ENCODE assay signal across 8 cellular contexts in the genomic region with DNA sequence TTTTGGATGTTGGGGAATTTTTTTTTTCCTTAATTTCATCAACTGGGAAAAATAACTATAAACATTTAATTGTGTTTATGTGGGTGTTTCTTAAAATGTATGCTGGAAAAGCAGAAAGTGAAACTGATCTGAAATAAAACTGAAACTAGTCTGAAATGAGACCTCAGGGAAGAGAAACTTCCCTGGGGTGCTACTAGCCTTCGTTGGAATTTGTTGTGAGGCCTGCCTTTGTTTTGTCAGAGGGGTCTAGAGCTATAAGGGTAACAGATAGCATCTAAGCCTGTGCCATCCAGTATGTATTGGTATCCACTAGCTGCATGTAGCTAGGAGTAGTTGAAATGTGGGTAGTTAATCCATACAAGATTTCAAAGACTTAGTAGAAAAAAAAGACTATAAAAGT. TPM values are rescaled to one million over a fixed set of nuclear protein-coding genes. Genes with fewer than 3 reads are reported as not detected.
A peak's percentile ranks its signal among the peaks of the same experiment; 100 is the strongest.
DNase-seq lines count a peak whose midpoint lies in the region; ATAC-seq, FAIRE-seq and TF ChIP-seq lines count a peak whose summit lies in the region.

No MANE protein-coding gene starts in this region.

- 0% methylated on average over 1 of the region's 1 CpG for WGBS in gastroesophageal sphincter (ENCODE audit: low coverage in 1 of 2), 2 donors
- 0 to 6% (median 0%) methylated on average over 1 of the region's 1 CpG for WGBS in small intestine, 3 donors

- H3F3A ChIP-seq in GM23338 (replicated peaks; ENCODE audit: low read depth) = no peaks in the 10 kb centered on the region

- H4K20me1 ChIP-seq in GM23338 (replicated peaks; ENCODE audit: insufficient read depth) = no peaks in the 10 kb centered on the region; the same call in 1 of the 2 replicates

- H3K27me3 Mint-ChIP-seq in GM23338 (ENCODE audit: insufficient read depth, low read depth, poor library complexity) = peaks cover 6% of the 10 kb centered on the region
- H3K27me3 Mint-ChIP-seq in T-helper 1 cell treated with Interleukin-12 subunit alpha and Interleukin-12 subunit beta and Interleukin-4 antibody, amounts not matched to agents 30 μg/mL and 1 μg/mL, for 36 hours (ENCODE audit: low read depth) = peaks cover 6% of the 10 kb centered on the region

- peaks cover 11% of the 10 kb centered on the region for H3K9me3 Mint-ChIP-seq in GM23338
- H3K9me3 Mint-ChIP-seq in T-helper 1 cell treated with Interleukin-12 subunit alpha and Interleukin-12 subunit beta and Interleukin-4 antibody, amounts not matched to agents 30 μg/mL and 1 μg/mL, for 36 hours = peaks cover 3% of the 10 kb centered on the region

- H3K4me3 ChIP-seq in GM23338 (no peak overlapping the region), gastroesophageal sphincter (peak overlapping the region; percentile 24 to 40), small intestine (ENCODE audit: low read depth in 1 of 2, low read length in 2 of 2) (peak overlapping the region in 1 of 2 donors; percentile 31), BE2C (ENCODE audit: low read depth, low read length) (no peak overlapping the region)

- H3K36me3 ChIP-seq in GM23338 (ENCODE audit: insufficient read depth) = no peaks in the 10 kb centered on the region
- H3K36me3 ChIP-seq in gastroesophageal sphincter = no peaks in the 10 kb centered on the region
- no peaks in the 10 kb centered on the region for H3K36me3 ChIP-seq in small intestine (ENCODE audit: control insufficient read depth in 2 of 2, insufficient read depth in 2 of 2, low read length in 2 of 2)
- H3K36me3 ChIP-seq in BE2C = peaks cover 7% of the 10 kb centered on the region

- DNase-seq in GM23338 (ENCODE audit: low spot score) = peak; percentile 51
- peak; percentile 61 for DNase-seq in small intestine
- DNase-seq in BE2C = no peak
- DNase-seq in HuH-7.5 (ENCODE audit: low spot score) = no peak

- FAIRE-seq in small intestine (lab: Jason Lieb, UNC) = peak; percentile 26

- no peak for TF ChIP-seq EP300 in gastroesophageal sphincter (IDR thresholded peaks at IDR 0.05)

- H3K4me2 ChIP-seq in GM23338 = peak overlapping the region; percentile 28; the same call in 1 of the 2 replicates

- peaks cover 89% of the 10 kb centered on the region for H3K79me2 ChIP-seq in GM23338 (replicated peaks; ENCODE audit: insufficient read depth)

- no peak overlapping the region for H3K4me3 Mint-ChIP-seq in GM23338
- peak overlapping the region; percentile 79 for H3K4me3 Mint-ChIP-seq in T-helper 1 cell treated with Interleukin-12 subunit alpha and Interleukin-12 subunit beta and Interleukin-4 antibody, amounts not matched to agents 30 μg/mL and 1 μg/mL, for 36 hours

- H3K9me3 ChIP-seq in gastroesophageal sphincter (peaks cover 0 to 7% (median 0%) of the 10 kb centered on the region in 3 donors), small intestine (ENCODE audit: control insufficient read depth, low read depth) (no peaks in the 10 kb centered on the region), BE2C (peaks cover 4% of the 10 kb centered on the region; the same call in 1 of the 2 replicates)

- peaks cover 29% of the 10 kb centered on the region for H3K36me3 Mint-ChIP-seq in GM23338 (ENCODE audit: low read depth)
- peaks cover 5% of the 10 kb centered on the region for H3K36me3 Mint-ChIP-seq in T-helper 1 cell treated with Interleukin-12 subunit alpha and Interleukin-12 subunit beta and Interleukin-4 antibody, amounts not matched to agents 30 μg/mL and 1 μg/mL, for 36 hours (ENCODE audit: low read depth)

- H3K27ac Mint-ChIP-seq in GM23338 = no peak overlapping the region
- peak overlapping the region; percentile 81 for H3K27ac Mint-ChIP-seq in T-helper 1 cell treated with Interleukin-12 subunit alpha and Interleukin-12 subunit beta and Interleukin-4 antibody, amounts not matched to agents 30 μg/mL and 1 μg/mL, for 36 hours

- H3K27ac ChIP-seq in GM23338 (ENCODE audit: low read depth) = no peak overlapping the region
- peak overlapping the region in 2 of 4 donors; percentile 9 to 15 for H3K27ac ChIP-seq in gastroesophageal sphincter
- peak overlapping the region in 1 of 2 donors; percentile 55 for H3K27ac ChIP-seq in small intestine (ENCODE audit: low read depth in 1 of 2, low read length in 1 of 2)

- H2AFZ ChIP-seq in GM23338 = no peak overlapping the region

- 0 out of 2 replicates have a peak, but pooled peaks cover 5% of the 10 kb centered on the region for H3K9me2 ChIP-seq in GM23338 (ENCODE audit: insufficient read depth)

- H3K27me3 ChIP-seq in GM23338 (ENCODE audit: insufficient read depth) (no peaks in the 10 kb centered on the region), gastroesophageal sphincter (no peaks in the 10 kb centered on the region), small intestine (ENCODE audit: control insufficient read depth in 2 of 2, insufficient read depth in 2 of 2, low read length in 2 of 2) (no peaks in the 10 kb centered on the region), BE2C (no peaks in the 10 kb centered on the region)

- H3K4me1 Mint-ChIP-seq in GM23338 = peaks cover 60% of the 10 kb centered on the region
- peaks cover 14% of the 10 kb centered on the region for H3K4me1 Mint-ChIP-seq in T-helper 1 cell treated with Interleukin-12 subunit alpha and Interleukin-12 subunit beta and Interleukin-4 antibody, amounts not matched to agents 30 μg/mL and 1 μg/mL, for 36 hours (ENCODE audit: low read depth)

- no peak for TF ChIP-seq POLR2A in gastroesophageal sphincter (IDR thresholded peaks at IDR 0.05)

- ATAC-seq in GM23338 = peak; percentile 54
- no peak for ATAC-seq in gastroesophageal sphincter
- ATAC-seq in GM18907 (IDR thresholded peaks at IDR 0.05; ENCODE audit: unreplicated experiment) = no peak
- no peak for ATAC-seq in HG03135 (IDR thresholded peaks at IDR 0.05; ENCODE audit: unreplicated experiment)

- H3K4me1 ChIP-seq in GM23338 (ENCODE audit: insufficient read depth) (peaks cover 30% of the 10 kb centered on the region), gastroesophageal sphincter (peaks cover 0 to 33% (median 5%) of the 10 kb centered on the region in 3 donors), small intestine (ENCODE audit: control insufficient read depth in 2 of 2, insufficient read depth in 1 of 2, low read depth in 1 of 2, low read length in 1 of 2) (peaks cover 0 to 6% of the 10 kb centered on the region in 2 donors), BE2C (peaks cover 10% of the 10 kb centered on the region)

- TF ChIP-seq CTCF in GM23338 (conservative IDR thresholded peaks at IDR 0.05; ENCODE audit: low read depth in 2 of 2) (no peak), gastroesophageal sphincter (IDR thresholded peaks at IDR 0.05) (no peak), BE2C (IDR thresholded peaks at IDR 0.05; ENCODE audit: low read depth, low read length) (no peak)

TF ChIP-seq in GM23338, 12 proteins besides CTCF, POLR2A, EP300 and RAD21 (continues in another document):
- TF ChIP-seq ZNF114 (CRISPR knock-in tag; IDR thresholded peaks at IDR 0.05) = no peak
- TF ChIP-seq ZNF331 (CRISPR knock-in tag; IDR thresholded peaks at IDR 0.05; ENCODE audit: low read depth) = no peak
- no peak for TF ChIP-seq STAT1 (IDR thresholded peaks at IDR 0.05; ENCODE audit: unreplicated experiment)

RNA-seq across cellular contexts. Expression of a gene that starts 10.4 kb away (rescaled TPM):
- 19.6 and 22.1 TPM in 2 replicates for total RNA-seq in GM23338 (2014; rRNA removed; shearing (Covaris generic))
- polyA plus RNA-seq in GM23338 (2016; fragmentation: Nextera tagmentation; extraction: Ambion mirVana) = 10.3 and 12.1 TPM in 2 replicates
- 1 to 10 TPM; 2.1 to 6.2 (median 4.1) TPM for total RNA-seq in gastroesophageal sphincter
- 1 to 10 TPM in 1 of 3 donors, under 1 TPM in 2; 0.22 to 3.0 (median 0.81) TPM for polyA plus RNA-seq in small intestine
- polyA plus RNA-seq in BE2C (2012; ENCODE audit: insufficient read depth, insufficient read length, low read depth) = 31.8 TPM

Comparison
In these comparisons a context has a peak if more than half of its experiments do, and no peak if none do; other contexts are left out.
1. DNase-seq: peak in GM23338 (single experiment) and small intestine (single experiment); none in BE2C (single experiment) and HuH-7.5 (single experiment).
2. H3K4me3 ChIP-seq: peak in gastroesophageal sphincter (2 of 2); none in GM23338 (single experiment) and BE2C (single experiment).